Comparison of ENCODE assay signal across 1 cellular context in the genomic region with DNA sequence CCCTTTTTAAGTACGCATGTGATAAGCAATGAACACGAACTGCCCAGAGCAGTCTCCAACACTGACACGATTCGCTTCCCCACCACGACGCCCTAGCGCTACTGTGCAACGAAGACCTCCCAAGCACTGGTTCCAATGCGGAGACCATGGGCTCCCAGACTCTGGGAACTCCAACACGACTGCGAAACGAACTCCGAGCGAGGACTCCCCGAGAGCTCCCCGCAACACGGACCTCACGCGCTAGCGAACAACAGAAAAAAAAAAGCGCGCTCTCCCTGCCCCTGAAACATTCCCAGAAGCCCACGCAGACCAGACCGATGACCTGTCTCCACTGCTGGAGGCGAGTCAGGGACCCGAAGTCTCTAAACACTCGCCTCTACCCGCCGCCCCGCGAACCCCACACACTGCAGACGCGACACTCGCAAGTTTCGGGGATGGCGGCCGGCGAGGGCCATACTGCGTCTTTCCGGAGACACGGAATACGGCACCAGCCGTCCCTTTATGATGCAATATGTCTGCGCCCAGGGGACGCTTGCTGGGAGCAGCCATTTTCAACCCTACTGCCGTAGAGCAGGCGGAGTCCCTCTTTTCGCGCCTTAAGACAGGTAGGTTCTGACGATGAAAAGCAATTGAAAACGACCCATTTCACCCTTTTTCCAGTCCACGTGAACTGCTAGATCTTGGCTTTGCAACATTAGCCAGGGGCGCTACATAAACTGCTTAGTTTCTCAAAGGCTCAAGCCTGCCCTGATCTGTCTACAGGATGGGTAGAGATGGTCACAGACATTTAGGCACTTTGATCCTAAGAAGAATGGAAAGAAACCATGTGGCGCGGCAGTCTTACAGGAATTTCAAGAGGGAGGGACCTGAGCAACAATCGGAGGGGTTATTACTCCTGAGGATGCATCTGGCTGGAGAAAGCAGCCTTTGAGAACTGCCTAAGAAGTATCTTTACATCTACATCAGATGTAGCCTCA.
TF ChIP-seq lines count a peak whose summit lies in the region.

Gene ZNF577 (minus strand): TSS at position 430 of the 977 bp plus-strand sequence. CDS start 7,569 bp downstream, outside the sequence.

TF ChIP-seq in HEK293, 187 proteins besides CTCF, POLR2A, EP300 and RAD21 (continued from another document and continues in another):
- TF ChIP-seq SP2 (tag by site-specific recombination; IDR thresholded peaks at IDR 0.05) (no peak), SCRT2 (tag by site-specific recombination; IDR thresholded peaks at IDR 0.05) (no peak), HOXC10 (CRISPR knock-in tag; IDR thresholded peaks at IDR 0.05) (no peak), ZNF175 (tag by site-specific recombination; IDR thresholded peaks at IDR 0.05) (no peak), ZNF24 (tag by site-specific recombination; IDR thresholded peaks at IDR 0.05) (no peak), ZNF132 (tag by site-specific recombination; IDR thresholded peaks at IDR 0.05; ENCODE audit: borderline replicate concordance) (no peak), ZSCAN30 (tag by site-specific recombination; IDR thresholded peaks at IDR 0.05) (0 out of 2 replicates have a peak, but pooled peaks have one; percentile 20), ZNF394 (tag by site-specific recombination; IDR thresholded peaks at IDR 0.05; ENCODE audit: borderline replicate concordance) (no peak), ZFP37 (tag by site-specific recombination; IDR thresholded peaks at IDR 0.05) (0 out of 2 replicates have a peak, but pooled peaks have one; percentile 43), ZNF654 (tag by site-specific recombination; IDR thresholded peaks at IDR 0.05; ENCODE audit: low read depth) (no peak), ZNF37A (tag by site-specific recombination; IDR thresholded peaks at IDR 0.05) (no peak), ZNF530 (tag by site-specific recombination; IDR thresholded peaks at IDR 0.05; ENCODE audit: low read depth) (no peak), ZNF510 (tag by site-specific recombination; IDR thresholded peaks at IDR 0.05; ENCODE audit: insufficient replicate concordance) (no peak), BCL11B (tag by site-specific recombination; IDR thresholded peaks at IDR 0.05; ENCODE audit: low read depth) (no peak), SETDB1 (IDR thresholded peaks at IDR 0.05; ENCODE audit: insufficient read length, low read length) (no peak), PRDM1 (tag by site-specific recombination; IDR thresholded peaks at IDR 0.05) (no peak), ZNF426 (tag by site-specific recombination; IDR thresholded peaks at IDR 0.05) (no peak), ZNF16 (tag by site-specific recombination; IDR thresholded peaks at IDR 0.05; ENCODE audit: low read depth) (no peak), ZNF629 (tag by site-specific recombination; IDR thresholded peaks at IDR 0.05) (peak; percentile 53; the same call in 1 of the 2 replicates), ZNF239 (tag by site-specific recombination; IDR thresholded peaks at IDR 0.05) (no peak), YY2 (tag by site-specific recombination; IDR thresholded peaks at IDR 0.05) (peak; percentile 97), ZBTB49 (tag by site-specific recombination; IDR thresholded peaks at IDR 0.05; ENCODE audit: low read depth) (no peak), MZF1 (tag by site-specific recombination; IDR thresholded peaks at IDR 0.05; ENCODE audit: borderline replicate concordance) (no peak), ZNF610 (tag by site-specific recombination; IDR thresholded peaks at IDR 0.05; ENCODE audit: borderline replicate concordance) (no peak), ZNF133 (tag by site-specific recombination; IDR thresholded peaks at IDR 0.05) (no peak), ZNF433 (tag by site-specific recombination; IDR thresholded peaks at IDR 0.05; ENCODE audit: low read depth) (no peak), ZNF76 (tag by site-specific recombination; IDR thresholded peaks at IDR 0.05; ENCODE audit: borderline replicate concordance, low read depth) (peak; percentile 76), ZNF768 (tag by site-specific recombination; IDR thresholded peaks at IDR 0.05) (no peak), ZNF341 (tag by site-specific recombination; IDR thresholded peaks at IDR 0.05; ENCODE audit: low read depth) (no peak)
- TF ChIP-seq, protein P1, sequence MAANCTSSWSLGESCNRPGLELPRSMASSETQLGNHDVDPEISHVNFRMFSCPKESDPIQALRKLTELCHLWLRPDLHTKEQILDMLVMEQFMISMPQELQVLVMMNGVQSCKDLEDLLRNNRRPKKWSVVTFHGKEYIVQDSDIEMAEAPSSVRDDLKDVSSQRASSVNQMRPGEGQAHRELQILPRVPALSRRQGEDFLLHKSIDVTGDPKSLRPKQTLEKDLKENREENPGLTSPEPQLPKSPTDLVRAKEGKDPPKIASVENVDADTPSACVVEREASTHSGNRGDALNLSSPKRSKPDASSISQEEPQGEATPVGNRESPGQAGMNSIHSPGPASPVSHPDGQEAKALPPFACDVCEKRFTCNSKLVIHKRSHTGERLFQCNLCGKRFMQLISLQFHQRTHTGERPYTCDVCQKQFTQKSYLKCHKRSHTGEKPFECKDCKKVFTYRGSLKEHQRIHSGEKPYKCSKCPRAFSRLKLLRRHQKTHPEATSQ (tag by site-specific recombination; IDR thresholded peaks at IDR 0.05), result no peak
- TF ChIP-seq, protein P2, sequence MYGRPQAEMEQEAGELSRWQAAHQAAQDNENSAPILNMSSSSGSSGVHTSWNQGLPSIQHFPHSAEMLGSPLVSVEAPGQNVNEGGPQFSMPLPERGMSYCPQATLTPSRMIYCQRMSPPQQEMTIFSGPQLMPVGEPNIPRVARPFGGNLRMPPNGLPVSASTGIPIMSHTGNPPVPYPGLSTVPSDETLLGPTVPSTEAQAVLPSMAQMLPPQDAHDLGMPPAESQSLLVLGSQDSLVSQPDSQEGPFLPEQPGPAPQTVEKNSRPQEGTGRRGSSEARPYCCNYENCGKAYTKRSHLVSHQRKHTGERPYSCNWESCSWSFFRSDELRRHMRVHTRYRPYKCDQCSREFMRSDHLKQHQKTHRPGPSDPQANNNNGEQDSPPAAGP (tag by site-specific recombination; IDR thresholded peaks at IDR 0.05), result no peak
- TF ChIP-seq, protein P3, sequence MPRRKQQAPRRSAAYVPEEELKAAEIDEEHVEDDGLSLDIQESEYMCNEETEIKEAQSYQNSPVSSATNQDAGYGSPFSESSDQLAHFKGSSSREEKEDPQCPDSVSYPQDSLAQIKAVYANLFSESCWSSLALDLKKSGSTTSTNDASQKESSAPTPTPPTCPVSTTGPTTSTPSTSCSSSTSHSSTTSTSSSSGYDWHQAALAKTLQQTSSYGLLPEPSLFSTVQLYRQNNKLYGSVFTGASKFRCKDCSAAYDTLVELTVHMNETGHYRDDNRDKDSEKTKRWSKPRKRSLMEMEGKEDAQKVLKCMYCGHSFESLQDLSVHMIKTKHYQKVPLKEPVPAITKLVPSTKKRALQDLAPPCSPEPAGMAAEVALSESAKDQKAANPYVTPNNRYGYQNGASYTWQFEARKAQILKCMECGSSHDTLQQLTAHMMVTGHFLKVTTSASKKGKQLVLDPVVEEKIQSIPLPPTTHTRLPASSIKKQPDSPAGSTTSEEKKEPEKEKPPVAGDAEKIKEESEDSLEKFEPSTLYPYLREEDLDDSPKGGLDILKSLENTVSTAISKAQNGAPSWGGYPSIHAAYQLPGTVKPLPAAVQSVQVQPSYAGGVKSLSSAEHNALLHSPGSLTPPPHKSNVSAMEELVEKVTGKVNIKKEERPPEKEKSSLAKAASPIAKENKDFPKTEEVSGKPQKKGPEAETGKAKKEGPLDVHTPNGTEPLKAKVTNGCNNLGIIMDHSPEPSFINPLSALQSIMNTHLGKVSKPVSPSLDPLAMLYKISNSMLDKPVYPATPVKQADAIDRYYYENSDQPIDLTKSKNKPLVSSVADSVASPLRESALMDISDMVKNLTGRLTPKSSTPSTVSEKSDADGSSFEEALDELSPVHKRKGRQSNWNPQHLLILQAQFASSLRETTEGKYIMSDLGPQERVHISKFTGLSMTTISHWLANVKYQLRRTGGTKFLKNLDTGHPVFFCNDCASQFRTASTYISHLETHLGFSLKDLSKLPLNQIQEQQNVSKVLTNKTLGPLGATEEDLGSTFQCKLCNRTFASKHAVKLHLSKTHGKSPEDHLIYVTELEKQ (tag by site-specific recombination; IDR thresholded peaks at IDR 0.05; ENCODE audit: borderline replicate concordance), result no peak
- TF ChIP-seq, protein P4, sequence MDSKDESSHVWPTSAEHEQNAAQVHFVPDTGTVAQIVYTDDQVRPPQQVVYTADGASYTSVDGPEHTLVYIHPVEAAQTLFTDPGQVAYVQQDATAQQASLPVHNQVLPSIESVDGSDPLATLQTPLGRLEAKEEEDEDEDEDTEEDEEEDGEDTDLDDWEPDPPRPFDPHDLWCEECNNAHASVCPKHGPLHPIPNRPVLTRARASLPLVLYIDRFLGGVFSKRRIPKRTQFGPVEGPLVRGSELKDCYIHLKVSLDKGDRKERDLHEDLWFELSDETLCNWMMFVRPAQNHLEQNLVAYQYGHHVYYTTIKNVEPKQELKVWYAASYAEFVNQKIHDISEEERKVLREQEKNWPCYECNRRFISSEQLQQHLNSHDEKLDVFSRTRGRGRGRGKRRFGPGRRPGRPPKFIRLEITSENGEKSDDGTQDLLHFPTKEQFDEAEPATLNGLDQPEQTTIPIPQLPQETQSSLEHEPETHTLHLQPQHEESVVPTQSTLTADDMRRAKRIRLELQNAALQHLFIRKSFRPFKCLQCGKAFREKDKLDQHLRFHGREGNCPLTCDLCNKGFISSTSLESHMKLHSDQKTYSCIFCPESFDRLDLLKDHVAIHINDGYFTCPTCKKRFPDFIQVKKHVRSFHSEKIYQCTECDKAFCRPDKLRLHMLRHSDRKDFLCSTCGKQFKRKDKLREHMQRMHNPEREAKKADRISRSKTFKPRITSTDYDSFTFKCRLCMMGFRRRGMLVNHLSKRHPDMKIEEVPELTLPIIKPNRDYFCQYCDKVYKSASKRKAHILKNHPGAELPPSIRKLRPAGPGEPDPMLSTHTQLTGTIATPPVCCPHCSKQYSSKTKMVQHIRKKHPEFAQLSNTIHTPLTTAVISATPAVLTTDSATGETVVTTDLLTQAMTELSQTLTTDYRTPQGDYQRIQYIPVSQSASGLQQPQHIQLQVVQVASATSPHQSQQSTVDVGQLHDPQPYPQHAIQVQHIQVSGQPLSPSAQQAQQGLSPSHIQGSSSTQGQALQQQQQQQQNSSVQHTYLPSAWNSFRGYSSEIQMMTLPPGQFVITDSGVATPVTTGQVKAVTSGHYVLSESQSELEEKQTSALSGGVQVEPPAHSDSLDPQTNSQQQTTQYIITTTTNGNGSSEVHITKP (tag by site-specific recombination; IDR thresholded peaks at IDR 0.05), result 0 out of 2 replicates have a peak, but pooled peaks have one; percentile 31
- TF ChIP-seq, protein P5, sequence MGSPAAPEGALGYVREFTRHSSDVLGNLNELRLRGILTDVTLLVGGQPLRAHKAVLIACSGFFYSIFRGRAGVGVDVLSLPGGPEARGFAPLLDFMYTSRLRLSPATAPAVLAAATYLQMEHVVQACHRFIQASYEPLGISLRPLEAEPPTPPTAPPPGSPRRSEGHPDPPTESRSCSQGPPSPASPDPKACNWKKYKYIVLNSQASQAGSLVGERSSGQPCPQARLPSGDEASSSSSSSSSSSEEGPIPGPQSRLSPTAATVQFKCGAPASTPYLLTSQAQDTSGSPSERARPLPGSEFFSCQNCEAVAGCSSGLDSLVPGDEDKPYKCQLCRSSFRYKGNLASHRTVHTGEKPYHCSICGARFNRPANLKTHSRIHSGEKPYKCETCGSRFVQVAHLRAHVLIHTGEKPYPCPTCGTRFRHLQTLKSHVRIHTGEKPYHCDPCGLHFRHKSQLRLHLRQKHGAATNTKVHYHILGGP (tag by site-specific recombination; IDR thresholded peaks at IDR 0.05), result no peak
- TF ChIP-seq, protein P6, sequence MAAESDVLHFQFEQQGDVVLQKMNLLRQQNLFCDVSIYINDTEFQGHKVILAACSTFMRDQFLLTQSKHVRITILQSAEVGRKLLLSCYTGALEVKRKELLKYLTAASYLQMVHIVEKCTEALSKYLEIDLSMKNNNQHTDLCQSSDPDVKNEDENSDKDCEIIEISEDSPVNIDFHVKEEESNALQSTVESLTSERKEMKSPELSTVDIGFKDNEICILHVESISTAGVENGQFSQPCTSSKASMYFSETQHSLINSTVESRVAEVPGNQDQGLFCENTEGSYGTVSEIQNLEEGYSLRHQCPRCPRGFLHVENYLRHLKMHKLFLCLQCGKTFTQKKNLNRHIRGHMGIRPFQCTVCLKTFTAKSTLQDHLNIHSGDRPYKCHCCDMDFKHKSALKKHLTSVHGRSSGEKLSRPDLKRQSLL (tag by site-specific recombination; IDR thresholded peaks at IDR 0.05), result no peak
- TF ChIP-seq, protein P7, sequence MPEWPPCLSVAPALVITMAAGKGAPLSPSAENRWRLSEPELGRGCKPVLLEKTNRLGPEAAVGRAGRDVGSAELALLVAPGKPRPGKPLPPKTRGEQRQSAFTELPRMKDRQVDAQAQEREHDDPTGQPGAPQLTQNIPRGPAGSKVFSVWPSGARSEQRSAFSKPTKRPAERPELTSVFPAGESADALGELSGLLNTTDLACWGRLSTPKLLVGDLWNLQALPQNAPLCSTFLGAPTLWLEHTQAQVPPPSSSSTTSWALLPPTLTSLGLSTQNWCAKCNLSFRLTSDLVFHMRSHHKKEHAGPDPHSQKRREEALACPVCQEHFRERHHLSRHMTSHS (tag by site-specific recombination; IDR thresholded peaks at IDR 0.05), result no peak
- TF ChIP-seq, protein P8, sequence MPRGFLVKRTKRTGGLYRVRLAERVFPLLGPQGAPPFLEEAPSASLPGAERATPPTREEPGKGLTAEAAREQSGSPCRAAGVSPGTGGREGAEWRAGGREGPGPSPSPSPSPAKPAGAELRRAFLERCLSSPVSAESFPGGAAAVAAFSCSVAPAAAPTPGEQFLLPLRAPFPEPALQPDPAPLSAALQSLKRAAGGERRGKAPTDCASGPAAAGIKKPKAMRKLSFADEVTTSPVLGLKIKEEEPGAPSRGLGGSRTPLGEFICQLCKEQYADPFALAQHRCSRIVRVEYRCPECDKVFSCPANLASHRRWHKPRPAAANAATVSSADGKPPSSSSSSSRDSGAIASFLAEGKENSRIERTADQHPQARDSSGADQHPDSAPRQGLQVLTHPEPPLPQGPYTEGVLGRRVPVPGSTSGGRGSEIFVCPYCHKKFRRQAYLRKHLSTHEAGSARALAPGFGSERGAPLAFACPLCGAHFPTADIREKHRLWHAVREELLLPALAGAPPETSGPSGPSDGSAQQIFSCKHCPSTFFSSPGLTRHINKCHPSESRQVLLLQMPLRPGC (tag by site-specific recombination; IDR thresholded peaks at IDR 0.05), result no peak
